In genomic region chr2:177063331-177063730, GRCh38 we compare ENCODE assay signal across 20 cellular contexts.
DNase-seq lines count a peak whose midpoint lies in the region; TF ChIP-seq lines count a peak whose summit lies in the region.
"Had no signal": no experiment of that assay in that cellular context is flagged by ENCODE, and none has a peak within 500 bp of the region (broad histone marks: within the 10 kb centered on the region; RNA-seq: fewer than 3 reads in every experiment).

No MANE protein-coding gene starts in this region.

- no peak overlapping the region for H4K91ac ChIP-seq in trophoblast cell (ENCODE audit: low read depth, low read length)

- no peak overlapping the region for H3K18ac ChIP-seq in trophoblast cell (ENCODE audit: low read length)

- H3K36me3 ChIP-seq in trophoblast cell (ENCODE audit: control insufficient read depth in 1 of 2, insufficient read depth in 2 of 2, low read length in 2 of 2) (no peaks in the 10 kb centered on the region), OCI-LY7 (ENCODE audit: insufficient read depth, low read length) (no peaks in the 10 kb centered on the region)
- H3K36me3 ChIP-seq: BE2C; BLaER1 treated with 17β-estradiol and CSF1 and Interleukin-3, amounts not matched to agents 10 nM and 100 nM had no signal

- H3K9ac ChIP-seq in trophoblast cell (ENCODE audit: low read length), result no peak overlapping the region
- H3K9ac ChIP-seq: BLaER1 treated with 17β-estradiol and CSF1 and Interleukin-3, amounts not matched to agents 10 nM and 100 nM; GM23248 had no signal

- H3K14ac ChIP-seq in trophoblast cell (ENCODE audit: low read length), result no peak overlapping the region

- H4K20me1 ChIP-seq in OCI-LY7 (ENCODE audit: insufficient read depth, low read length), result no peaks in the 10 kb centered on the region
- H4K20me1 ChIP-seq: BLaER1 treated with 17β-estradiol and CSF1 and Interleukin-3, amounts not matched to agents 10 nM and 100 nM had no signal

- no TSS peak for BruUV-seq in OCI-LY7 (replicated peaks; lab: Mats Ljungman, UMichigan)

- H3K4me3 ChIP-seq in trophoblast cell (ENCODE audit: low read depth, low read length) (no peak overlapping the region), foreskin fibroblast (ENCODE audit: low read depth in 1 of 2, low read length in 2 of 2) (no peak overlapping the region), OCI-LY7 (ENCODE audit: low read depth, low read length, poor library complexity, severe bottlenecking) (no peak overlapping the region)
- H3K4me3 ChIP-seq: A549; BLaER1 treated with 17β-estradiol and CSF1 and Interleukin-3, amounts not matched to agents 10 nM and 100 nM; GM12878; GM23248 had no signal

- H3K23ac ChIP-seq in trophoblast cell (ENCODE audit: low read length), result peak overlapping the region; percentile 33

- CTCF ChIA-PET in OCI-LY7 (lab: Charles Lee; ENCODE audit: unreplicated experiment), result no interaction called here

- POLR2A ChIA-PET in OCI-LY7 (lab: Charles Lee), result no interaction called here

- H3K9me3 ChIP-seq in trophoblast cell (ENCODE audit: insufficient read depth, low read depth, low read length), result peaks cover 2% of the 10 kb centered on the region
- H3K9me3 ChIP-seq in OCI-LY7 (ENCODE audit: low read length), result no peaks in the 10 kb centered on the region
- H3K9me3 ChIP-seq: A549; BE2C; BLaER1 treated with 17β-estradiol and CSF1 and Interleukin-3, amounts not matched to agents 10 nM and 100 nM had no signal

- no peak for TF ChIP-seq CTCF in foreskin fibroblast (IDR thresholded peaks at IDR 0.05; ENCODE audit: low read depth, low read length)
- TF ChIP-seq CTCF in OCI-LY7 (conservative IDR thresholded peaks at IDR 0.05; ENCODE audit: low read length), result no peak

- H3K9me2 ChIP-seq in OCI-LY7 (ENCODE audit: insufficient read depth, low read length), result no peaks in the 10 kb centered on the region

- H4K12ac ChIP-seq in trophoblast cell (ENCODE audit: low read depth, low read length), result no peak overlapping the region

- intact Hi-C loops in OCI-LY7 (cut with micrococcal nuclease; ENCODE audit: unreplicated experiment), result no loop called here

- no peak overlapping the region for H2BK5ac ChIP-seq in trophoblast cell (ENCODE audit: low read depth, low read length, poor library complexity)

- no peaks in the 10 kb centered on the region for H3K79me1 ChIP-seq in trophoblast cell (ENCODE audit: low read length)

- H3K27me3 ChIP-seq in trophoblast cell (ENCODE audit: insufficient read depth, low read length), result no peaks in the 10 kb centered on the region
- H3K27me3 ChIP-seq: BE2C; BLaER1 treated with 17β-estradiol and CSF1 and Interleukin-3, amounts not matched to agents 10 nM and 100 nM had no signal

- H3K4me1 ChIP-seq in trophoblast cell (ENCODE audit: control insufficient read depth in 1 of 2, insufficient read depth in 2 of 2, low read length in 2 of 2) (no peaks in the 10 kb centered on the region), OCI-LY7 (ENCODE audit: insufficient read depth, low read length, poor library complexity, severe bottlenecking) (no peaks in the 10 kb centered on the region)
- H3K4me1 ChIP-seq: A549; BE2C; BLaER1 treated with 17β-estradiol and CSF1 and Interleukin-3, amounts not matched to agents 10 nM and 100 nM had no signal

- H3K4me2 ChIP-seq in trophoblast cell (ENCODE audit: low read length) (no peak overlapping the region), OCI-LY7 (ENCODE audit: low read length) (no peak overlapping the region)
- H3K4me2 ChIP-seq: A549; BLaER1 treated with 17β-estradiol and CSF1 and Interleukin-3, amounts not matched to agents 10 nM and 100 nM had no signal

- H2BK120ac ChIP-seq in trophoblast cell (ENCODE audit: insufficient read depth, low read length, poor library complexity), result no peak overlapping the region

- H2AFZ ChIP-seq in trophoblast cell (ENCODE audit: insufficient read depth, low read length, poor library complexity) (no peak overlapping the region), OCI-LY7 (ENCODE audit: low read length) (no peak overlapping the region)
- H2AFZ ChIP-seq: GM23248 had no signal

- DNase-seq in NCI-H82 (lab: John Stamatoyannopoulos, UW), result peak; percentile 21
- no peak for DNase-seq in NCI-H82 treated with DMSO at 0.1 percent for 48 hours (lab: John Stamatoyannopoulos, UW; ENCODE audit: unreplicated experiment)
- peak; percentile 68 to 77 for DNase-seq in cerebellar nuclear complex (lab: John Stamatoyannopoulos, UW)
- DNase-seq in trophoblast cell, result no peak
- no peak for DNase-seq in foreskin fibroblast
- no peak for DNase-seq in OCI-LY7 (ENCODE audit: low spot score)
- DNase-seq: 8988T; ACHN; AML-193; BE2C; CD4-positive, alpha-beta T cell; CD8-positive, alpha-beta memory T cell; DMS153; DND-41; GDM1; GM23248; H9 had no signal

- WGBS in trophoblast cell (ENCODE audit: extremely low coverage, insufficient coverage, insufficient read length), result no CpG with 5 or more reads among the region's 1 CpG

- H4K8ac ChIP-seq in trophoblast cell (ENCODE audit: low read depth, low read length), result no peak overlapping the region

- H3K79me2 ChIP-seq in trophoblast cell (ENCODE audit: control insufficient read depth, insufficient read depth, low read length, poor library complexity), result no peaks in the 10 kb centered on the region
- no peaks in the 10 kb centered on the region for H3K79me2 ChIP-seq in OCI-LY7 (ENCODE audit: insufficient read depth, low read depth, low read length)

- no peak overlapping the region for H3K4ac ChIP-seq in trophoblast cell (ENCODE audit: low read depth, low read length)

- H2BK12ac ChIP-seq in trophoblast cell (ENCODE audit: low read length), result no peak overlapping the region

- H3K27ac ChIP-seq in trophoblast cell (ENCODE audit: low read depth, low read length) (no peak overlapping the region), OCI-LY7 (ENCODE audit: low read depth, low read length, poor library complexity, severe bottlenecking) (no peak overlapping the region)
- H3K27ac ChIP-seq: A549; BLaER1 treated with 17β-estradiol and CSF1 and Interleukin-3, amounts not matched to agents 10 nM and 100 nM; GM23248 had no signal

- no peak overlapping the region for H2AK5ac ChIP-seq in trophoblast cell (ENCODE audit: low read length)

Comparison
In these comparisons a context has a peak if more than half of its experiments do, and no peak if none do; other contexts are left out.
1. DNase-seq: peak in NCI-H82 (single experiment) and cerebellar nuclear complex (2 of 2); none in NCI-H82 treated with DMSO at 0.1 percent for 48 hours (single experiment), trophoblast cell (0 of 2), foreskin fibroblast (0 of 2) and OCI-LY7 (single experiment).